7 cellular contexts compared by ENCODE assay signal in genomic region chr5:115209279-115209678, GRCh38. TPM values are rescaled to one million over a fixed set of nuclear protein-coding genes. Genes with fewer than 3 reads are reported as not detected.
DNase-seq lines count a peak whose midpoint lies in the region; ATAC-seq and TF ChIP-seq lines count a peak whose summit lies in the region.

No MANE protein-coding gene starts in this region.

- no peaks in the 10 kb centered on the region for H3K9me3 ChIP-seq in gastroesophageal sphincter

- H3K4me3 ChIP-seq in gastroesophageal sphincter = no peak overlapping the region

- peaks cover 0 to 3% (median 0%) of the 10 kb centered on the region in 3 donors for H3K4me1 ChIP-seq in gastroesophageal sphincter

- peaks cover 17% of the 10 kb centered on the region for H3K4me1 Mint-ChIP-seq in stimulated activated memory B cell treated with anti-CD40 and anti-IgM and Interleukin-4, amounts not matched to agents 10 μg/mL and 1 μg/mL and 100 μg/mL, for 72 hours

- peak; percentile 100 for ATAC-seq in GM19025 (IDR thresholded peaks at IDR 0.05; ENCODE audit: low read depth, unreplicated experiment)
- peak; percentile 99 for ATAC-seq in HG02885 (IDR thresholded peaks at IDR 0.05; ENCODE audit: poor library complexity, unreplicated experiment)
- peak; percentile 61 for ATAC-seq in gastroesophageal sphincter
- peak; percentile 100 for ATAC-seq in stimulated activated memory B cell treated with anti-CD40 and anti-IgM and Interleukin-4, amounts not matched to agents 10 μg/mL and 1 μg/mL and 100 μg/mL, for 72 hours

- peaks cover 17% of the 10 kb centered on the region for H3K36me3 Mint-ChIP-seq in stimulated activated memory B cell treated with anti-CD40 and anti-IgM and Interleukin-4, amounts not matched to agents 10 μg/mL and 1 μg/mL and 100 μg/mL, for 72 hours

- no peak overlapping the region for H3K27ac ChIP-seq in gastroesophageal sphincter

- 61 to 67% methylated on average over 3 of the region's 3 CpGs for WGBS in gastroesophageal sphincter (ENCODE audit: low coverage in 1 of 2), 2 donors

- H3K9me3 Mint-ChIP-seq in stimulated activated memory B cell treated with anti-CD40 and anti-IgM and Interleukin-4, amounts not matched to agents 10 μg/mL and 1 μg/mL and 100 μg/mL, for 72 hours = no peaks in the 10 kb centered on the region

- H3K27ac Mint-ChIP-seq in stimulated activated memory B cell treated with anti-CD40 and anti-IgM and Interleukin-4, amounts not matched to agents 10 μg/mL and 1 μg/mL and 100 μg/mL, for 72 hours = peak overlapping the region; percentile 38

- DNase-seq in SIG-M5 (lab: John Stamatoyannopoulos, UW) = peak; percentile 99
- DNase-seq in NCI-H2029 (lab: John Stamatoyannopoulos, UW) = no peak
- no peak for DNase-seq in NCI-H1417 (lab: John Stamatoyannopoulos, UW)

- peak overlapping the region; percentile 51 for H3K4me3 Mint-ChIP-seq in stimulated activated memory B cell treated with anti-CD40 and anti-IgM and Interleukin-4, amounts not matched to agents 10 μg/mL and 1 μg/mL and 100 μg/mL, for 72 hours

- TF ChIP-seq EP300 in gastroesophageal sphincter (IDR thresholded peaks at IDR 0.05) = no peak

- H3K27me3 ChIP-seq in gastroesophageal sphincter = no peaks in the 10 kb centered on the region

- peaks cover 0 to 16% of the 10 kb centered on the region in 2 donors for H3K36me3 ChIP-seq in gastroesophageal sphincter

- no peak for TF ChIP-seq CTCF in gastroesophageal sphincter (IDR thresholded peaks at IDR 0.05)

- no peak for TF ChIP-seq POLR2A in gastroesophageal sphincter (IDR thresholded peaks at IDR 0.05)

- H3K27me3 Mint-ChIP-seq in stimulated activated memory B cell treated with anti-CD40 and anti-IgM and Interleukin-4, amounts not matched to agents 10 μg/mL and 1 μg/mL and 100 μg/mL, for 72 hours = no peaks in the 10 kb centered on the region

RNA-seq across cellular contexts. Expression of gene TRIM36, which starts 39.6 kb away (rescaled TPM):
- total RNA-seq in gastroesophageal sphincter = 1 to 10 TPM in 3 of 4 donors, under 1 TPM in 1; 0.81 to 9.7 (median 2.7) TPM

RNA-seq across cellular contexts. Expression of gene PGGT1B, which starts 53.4 kb away (rescaled TPM):
- 10 to 100 TPM in 3 of 4 donors, 1 to 10 TPM in 1; 9.9 to 14.9 (median 11.6) TPM for total RNA-seq in gastroesophageal sphincter
